Comparison of ENCODE assay signal across 23 cellular contexts in genomic region chr13:42762251-42762650, GRCh38. TPM values are rescaled to one million over a fixed set of nuclear protein-coding genes. Genes with fewer than 3 reads are reported as not detected.
A peak's percentile ranks its signal among the peaks of the same experiment; 100 is the strongest.
DNase-seq lines count a peak whose midpoint lies in the region; ATAC-seq and TF ChIP-seq lines count a peak whose summit lies in the region.
"Had no signal": no experiment of that assay in that cellular context is flagged by ENCODE, and none has a peak within 500 bp of the region (broad histone marks: within the 10 kb centered on the region; RNA-seq: fewer than 3 reads in every experiment).

No MANE protein-coding gene starts in this region.

- H3K9me3 Mint-ChIP-seq in type B pancreatic cell, result peaks cover under 1% of the 10 kb centered on the region
- H3K9me3 Mint-ChIP-seq: activated naive CD8-positive, alpha-beta T cell treated with anti-CD3 and anti-CD28 coated beads for 36 hours; activated T-helper 17 cell treated with anti-CD3 and anti-CD28 coated beads, Interleukin-2, amount 50 U/mL, for 72 hours had no signal

- H3K4me1 ChIP-seq in effector memory CD4-positive, alpha-beta T cell (ENCODE audit: control insufficient read depth, insufficient read depth, low read length, poor library complexity, severe bottlenecking), result no peaks in the 10 kb centered on the region
- H3K4me1 ChIP-seq: tibial artery had no signal

- DNase-seq in NCI-H226 (peak; percentile 35), brain microvascular endothelial cell (peak; percentile 52), foreskin fibroblast (peak; percentile 40 to 59), type B pancreatic cell (ENCODE audit: extremely low spot score, unreplicated experiment) (no peak), Right ventricle myocardium inferior (ENCODE audit: missing footprints) (no peak)
- no peak for DNase-seq in effector memory CD4-positive, alpha-beta T cell
- DNase-seq: activated CD4-positive, alpha-beta T cell treated with anti-CD3 and anti-CD28 coated beads for 48 hours; activated naive CD8-positive, alpha-beta T cell treated with anti-CD3 and anti-CD28 coated beads for 36 hours; CD8-positive, alpha-beta memory T cell; DND-41; glutamatergic neuron; NCI-H2107; NCI-H524; nephron progenitor cell; stimulated activated naive CD4-positive, alpha-beta T cell; tibial artery had no signal

- H3K4me3 ChIP-seq in brain microvascular endothelial cell (ENCODE audit: low read depth, low read length), result no peak overlapping the region
- no peak overlapping the region for H3K4me3 ChIP-seq in foreskin fibroblast (ENCODE audit: low read depth in 1 of 2, low read length in 2 of 2)
- H3K4me3 ChIP-seq in effector memory CD4-positive, alpha-beta T cell (ENCODE audit: insufficient read depth, low read depth, low read length, poor library complexity, severe bottlenecking), result no peak overlapping the region
- H3K4me3 ChIP-seq: skin epidermis, tibial artery had no signal

- intact Hi-C loops in Right ventricle myocardium inferior (cut with DNase I), result no loop called here

- H3K4me1 Mint-ChIP-seq in type B pancreatic cell (ENCODE audit: unreplicated experiment), result no peaks in the 10 kb centered on the region
- H3K4me1 Mint-ChIP-seq: activated T-helper 17 cell treated with anti-CD3 and anti-CD28 coated beads, Interleukin-2, amount 50 U/mL, for 72 hours; CD8-positive, alpha-beta memory T cell had no signal

- H3K27ac Mint-ChIP-seq in type B pancreatic cell, result peak overlapping the region; percentile 83
- H3K27ac Mint-ChIP-seq: activated naive CD8-positive, alpha-beta T cell treated with anti-CD3 and anti-CD28 coated beads for 36 hours; activated T-helper 17 cell treated with anti-CD3 and anti-CD28 coated beads, Interleukin-2, amount 50 U/mL, for 72 hours; CD8-positive, alpha-beta memory T cell; nephron progenitor cell; progenitor cell of endocrine pancreas had no signal

- H3K27me3 Mint-ChIP-seq in type B pancreatic cell, result no peaks in the 10 kb centered on the region

- H3K27me3 ChIP-seq in brain microvascular endothelial cell (replicated peaks), result no peaks in the 10 kb centered on the region
- H3K27me3 ChIP-seq in effector memory CD4-positive, alpha-beta T cell (replicated peaks; ENCODE audit: control insufficient read depth, insufficient read depth, low read length, poor library complexity, severe bottlenecking), result no peaks in the 10 kb centered on the region
- H3K27me3 ChIP-seq: tibial artery had no signal

- in situ Hi-C loops in brain microvascular endothelial cell (cut with HindIII; ENCODE audit: low pct_ligation_motif_present, low sequenced_read_pairs), result no loop called here

- no peaks in the 10 kb centered on the region for H3K36me3 Mint-ChIP-seq in type B pancreatic cell
- H3K36me3 Mint-ChIP-seq: activated naive CD8-positive, alpha-beta T cell treated with anti-CD3 and anti-CD28 coated beads for 36 hours; CD8-positive, alpha-beta memory T cell had no signal

- H3K36me3 ChIP-seq in brain microvascular endothelial cell (replicated peaks), result no peaks in the 10 kb centered on the region
- H3K36me3 ChIP-seq in effector memory CD4-positive, alpha-beta T cell (ENCODE audit: control insufficient read depth, insufficient read depth, low read length), result no peaks in the 10 kb centered on the region
- H3K36me3 ChIP-seq: tibial artery had no signal

- peak overlapping the region; percentile 8 for H3K4me3 Mint-ChIP-seq in type B pancreatic cell
- H3K4me3 Mint-ChIP-seq: activated naive CD8-positive, alpha-beta T cell treated with anti-CD3 and anti-CD28 coated beads for 36 hours; activated T-helper 17 cell treated with anti-CD3 and anti-CD28 coated beads, Interleukin-2, amount 50 U/mL, for 72 hours; CD8-positive, alpha-beta memory T cell; nephron progenitor cell had no signal

- ATAC-seq in HG03432 (IDR thresholded peaks at IDR 0.05; ENCODE audit: unreplicated experiment) (no peak), Right ventricle myocardium inferior (no peak)
- ATAC-seq: HepG2 had no signal

- TF ChIP-seq CTCF in brain microvascular endothelial cell (IDR thresholded peaks at IDR 0.05; ENCODE audit: low read depth, low read length, missing control alignments) (no peak), foreskin fibroblast (IDR thresholded peaks at IDR 0.05; ENCODE audit: low read depth, low read length) (no peak), type B pancreatic cell (conservative IDR thresholded peaks at IDR 0.05) (no peak)

- H3K9me3 ChIP-seq in effector memory CD4-positive, alpha-beta T cell (ENCODE audit: control insufficient read depth, low read length), result no peaks in the 10 kb centered on the region
- H3K9me3 ChIP-seq: tibial artery had no signal

- peak overlapping the region; percentile 94 for H3K27ac ChIP-seq in brain microvascular endothelial cell
- no peak overlapping the region for H3K27ac ChIP-seq in effector memory CD4-positive, alpha-beta T cell (ENCODE audit: insufficient read depth, low read length, poor library complexity, severe bottlenecking)
- H3K27ac ChIP-seq: skin epidermis, tibial artery had no signal

RNA-seq across cellular contexts. Expression of gene FAM216B, which starts 19.1 kb away (rescaled TPM):
- total RNA-seq in type B pancreatic cell (ENCODE audit: low replicate concordance) (0.07 TPM in 1 of 2 replicates, not detected in the other), Right ventricle myocardium inferior (3.1 TPM)
- total RNA-seq: activated naive CD8-positive, alpha-beta T cell treated with anti-CD3 and anti-CD28 coated beads for 36 hours; activated T-helper 17 cell treated with anti-CD3 and anti-CD28 coated beads, Interleukin-2, amount 50 U/mL, for 72 hours; CD8-positive, alpha-beta memory T cell; dermis blood vessel endothelial cell; HepG2; mononuclear cell; progenitor cell of endocrine pancreas had no signal

Comparison
In these comparisons a context has a peak if more than half of its experiments do, and no peak if none do; other contexts are left out.
1. DNase-seq: peak in NCI-H226 (single experiment), brain microvascular endothelial cell (single experiment) and foreskin fibroblast (2 of 2); none in type B pancreatic cell (single experiment), effector memory CD4-positive, alpha-beta T cell (0 of 3) and Right ventricle myocardium inferior (single experiment).